32 cellular contexts compared by ENCODE assay signal in genomic region chr6:134000443-134000842, GRCh38. TPM values are rescaled to one million over a fixed set of nuclear protein-coding genes. Genes with fewer than 3 reads are reported as not detected.
"Had no signal": no experiment of that assay in that cellular context is flagged by ENCODE, and none has a peak within 500 bp of the region (broad histone marks: within the 10 kb centered on the region; RNA-seq: fewer than 3 reads in every experiment).

No MANE protein-coding gene starts in this region.

- H2AFZ ChIP-seq: hepatocyte, neural progenitor cell had no signal

- H3K4me2 ChIP-seq: hepatocyte, neural progenitor cell had no signal

- H3K27me3 ChIP-seq: adrenal gland, body of pancreas, dorsolateral prefrontal cortex, gastroesophageal sphincter, hepatocyte, neural progenitor cell, suprapubic skin, tibial nerve had no signal

- H3K36me3 ChIP-seq: adrenal gland, neural progenitor cell, suprapubic skin, tibial nerve had no signal

- ATAC-seq: body of pancreas, gastroesophageal sphincter, left colon, natural killer cell had no signal

- H3K9me3 ChIP-seq: adrenal gland, body of pancreas, gastroesophageal sphincter, suprapubic skin, tibial nerve had no signal

- FAIRE-seq: urothelium cell line had no signal

- H3K4me3 ChIP-seq: adrenal gland, body of pancreas, coronary artery, dorsolateral prefrontal cortex, gastroesophageal sphincter, hepatocyte, neural progenitor cell, suprapubic skin, tibial nerve had no signal

- H3K27ac ChIP-seq: adrenal gland, body of pancreas, coronary artery, dorsolateral prefrontal cortex, gastroesophageal sphincter, hepatocyte, neural progenitor cell, suprapubic skin, tibial nerve had no signal

- DNase-seq: activated CD4-positive, alpha-beta memory T cell treated with anti-CD3 and anti-CD28 coated beads for 36 hours; activated CD4-positive, alpha-beta T cell treated with anti-CD3 and anti-CD28 coated beads, Interleukin-2, amount 10 ng/mL, durations not matched to agents 24 days and 14 days; activated CD4-positive, CD25-positive, alpha-beta regulatory T cell treated with anti-CD3 and anti-CD28 coated beads, Interleukin-2, amount 50 U/mL, for 72 hours; activated CD8-positive, alpha-beta memory T cell treated with anti-CD3 and anti-CD28 coated beads, Interleukin-2, amount 50 U/mL, for 4 hours; activated effector memory CD4-positive, alpha-beta T cell treated with anti-CD3 and anti-CD28 coated beads, Interleukin-2, amount 50 U/mL, for 16 hours; activated naive CD4-positive, alpha-beta T cell treated with anti-CD3 and anti-CD28 coated beads for 36 hours; activated naive CD8-positive, alpha-beta T cell treated with anti-CD3 and anti-CD28 coated beads for 36 hours; activated T-cell treated with anti-CD3 and anti-CD28 coated beads, Interleukin-2, amount 50 U/mL, for 1 hour; adrenal gland; aorta; body of pancreas; dorsolateral prefrontal cortex; effector memory CD4-positive, alpha-beta T cell; erythroblast; islet precursor cell; left colon; natural killer cell; occipital lobe; retina; stimulated activated CD4-positive, alpha-beta T cell treated with anti-CD3 and anti-CD28 coated beads, Interleukin-15, amount 100 ng/mL, for 24 hours; stimulated activated CD4-positive, alpha-beta T cell treated with anti-CD3 and anti-CD28 coated beads, Interleukin-2, amount 100 ng/mL, for 24 hours; stimulated activated naive CD4-positive, alpha-beta T cell; T-helper 2 cell had no signal

- H3K79me2 ChIP-seq: hepatocyte had no signal

- H3K4me1 ChIP-seq: adrenal gland, suprapubic skin had no signal

- H3K9ac ChIP-seq: neural progenitor cell had no signal

RNA-seq across cellular contexts. Expression of gene SLC2A12, which starts 52.0 kb away (rescaled TPM):
- total RNA-seq: activated CD4-positive, alpha-beta T cell treated with anti-CD3 and anti-CD28 coated beads, Interleukin-2, amount 10 ng/mL, durations not matched to agents 24 days and 14 days; activated CD8-positive, alpha-beta memory T cell treated with anti-CD3 and anti-CD28 coated beads for 36 hours; activated T-helper 1 cell treated with anti-CD3 and anti-CD28 coated beads, Interleukin-12 subunit alpha, Interleukin-12 subunit beta, Interleukin-2, Interleukin-4 antibody, amounts not matched to agents 30 ng/mL and 10 ng/mL and 1 ng/mL, durations not matched to agents 14 hours and 24 hours and 36 hours had no signal
